Comparison of ENCODE assay signal across 8 cellular contexts in the genomic region with DNA sequence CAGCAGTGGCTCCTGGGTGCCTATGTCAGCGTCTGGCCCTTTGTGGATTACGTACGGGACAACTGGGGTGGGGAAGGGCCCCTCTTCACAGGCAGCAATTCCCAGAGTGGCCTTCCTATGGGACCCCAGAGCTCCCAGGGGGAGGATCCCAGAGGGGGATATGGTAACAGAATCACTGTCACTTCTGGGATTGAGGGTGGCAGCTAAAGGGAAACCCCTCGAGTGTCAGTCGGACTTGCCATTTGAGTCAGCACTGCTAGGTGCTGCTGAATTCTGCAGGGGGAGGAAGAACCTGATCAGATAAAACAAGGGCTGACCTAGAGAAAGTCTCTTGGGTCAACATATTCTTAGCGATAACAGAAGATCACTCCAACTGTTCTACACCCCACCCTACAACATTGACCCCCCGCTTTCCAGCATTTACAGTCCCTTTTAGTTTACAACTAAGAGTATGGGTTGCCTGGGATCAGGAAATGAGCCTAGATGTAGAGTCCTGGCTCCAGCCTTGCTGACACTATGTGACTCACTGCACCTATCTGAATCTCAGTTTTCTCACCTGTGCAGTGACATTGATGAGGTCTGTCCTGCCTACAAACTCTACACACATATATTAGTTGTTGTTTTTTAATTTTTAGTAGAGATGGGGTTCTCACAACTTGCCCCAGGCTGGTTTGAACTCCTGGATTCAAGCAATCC. TPM values are rescaled to one million over a fixed set of nuclear protein-coding genes. Genes with fewer than 3 reads are reported as not detected.
DNase-seq lines count a peak whose midpoint lies in the region; ATAC-seq and TF ChIP-seq lines count a peak whose summit lies in the region.

No MANE protein-coding gene starts in this region.

- H3K4me1 ChIP-seq in neuron (ENCODE audit: insufficient read depth, low read length) = peaks cover 33% of the 10 kb centered on the region

- no peaks in the 10 kb centered on the region for H3K36me3 Mint-ChIP-seq in T-helper 2 cell treated with Interferon-gamma antibody and Interleukin-4, amounts not matched to agents 5 μg/mL and 100 μg/mL, for 36 hours (ENCODE audit: low read depth)

- no peaks in the 10 kb centered on the region for H3K9me3 Mint-ChIP-seq in T-helper 2 cell treated with Interferon-gamma antibody and Interleukin-4, amounts not matched to agents 5 μg/mL and 100 μg/mL, for 36 hours

- H3K4me3 Mint-ChIP-seq in T-helper 2 cell treated with Interferon-gamma antibody and Interleukin-4, amounts not matched to agents 5 μg/mL and 100 μg/mL, for 36 hours = peak overlapping the region; percentile 90

- H3K4me3 ChIP-seq in AG04450 (ENCODE audit: low read depth, low read length) (peak overlapping the region; percentile 54), epithelial cell of esophagus (ENCODE audit: low read length) (peak overlapping the region; percentile 38), neuron (ENCODE audit: low read length) (peak overlapping the region; percentile 47)

- DNase-seq in AG04450 (ENCODE audit: low read depth, low spot score) (no peak), epithelial cell of esophagus (ENCODE audit: low read depth) (peak; percentile 71), glomerular visceral epithelial cell (ENCODE audit: extremely low spot score) (no peak), NCI-H1105 treated with DMSO at 0.1 percent for 48 hours (lab: John Stamatoyannopoulos, UW) (no peak)
- DNase-seq in T-helper 2 cell treated with Interferon-gamma antibody and Interleukin-4, amounts not matched to agents 5 μg/mL and 100 μg/mL, for 36 hours (ENCODE audit: low spot score) = peak; percentile 81

- H3K27ac Mint-ChIP-seq in T-helper 2 cell treated with Interferon-gamma antibody and Interleukin-4, amounts not matched to agents 5 μg/mL and 100 μg/mL, for 36 hours = peak overlapping the region; percentile 97

- H3K9me3 ChIP-seq in AG04450 (ENCODE audit: control insufficient read depth, insufficient read depth, low read length) = no peaks in the 10 kb centered on the region
- no peaks in the 10 kb centered on the region for H3K9me3 ChIP-seq in neuron (ENCODE audit: low read length)

- H3K27me3 ChIP-seq in AG04450 (ENCODE audit: control insufficient read depth, insufficient read depth, low read length) (no peaks in the 10 kb centered on the region), neuron (ENCODE audit: insufficient read depth, low read length) (no peaks in the 10 kb centered on the region)

- H3K36me3 ChIP-seq in neuron (ENCODE audit: insufficient read depth, low read length) = no peaks in the 10 kb centered on the region

- POLR2A ChIA-PET in AG04450 (lab: Yijun Ruan, JAX) = interaction anchor here (0.5 to 4.9 kb wide), 6 partner anchors 12 to 422 kb away, joined by 3 to 63 read pairs (median 4); partner anchors contain the start of gene DDIT4

- peak overlapping the region; percentile 49 for H2AFZ ChIP-seq in neuron (ENCODE audit: low read depth, low read length)

- no peak for TF ChIP-seq CTCF in AG04450 (IDR thresholded peaks at IDR 0.05; ENCODE audit: low read depth, low read length)
- no peak for TF ChIP-seq CTCF in epithelial cell of esophagus (IDR thresholded peaks at IDR 0.05; ENCODE audit: insufficient read depth, low read depth, low read length, missing control alignments)

- ATAC-seq in GM19025 (IDR thresholded peaks at IDR 0.05; ENCODE audit: low read depth, unreplicated experiment) (peak; percentile 31), HG03103 (IDR thresholded peaks at IDR 0.05; ENCODE audit: low read depth, unreplicated experiment) (peak; percentile 40)

- H3K27ac ChIP-seq in AG04450 (ENCODE audit: low read depth, low read length) = peak overlapping the region; percentile 84

- no peaks in the 10 kb centered on the region for H3K27me3 Mint-ChIP-seq in T-helper 2 cell treated with Interferon-gamma antibody and Interleukin-4, amounts not matched to agents 5 μg/mL and 100 μg/mL, for 36 hours (ENCODE audit: low read depth)

- H3K4me1 Mint-ChIP-seq in T-helper 2 cell treated with Interferon-gamma antibody and Interleukin-4, amounts not matched to agents 5 μg/mL and 100 μg/mL, for 36 hours (ENCODE audit: low read depth) = peaks cover 46% of the 10 kb centered on the region

- CTCF ChIA-PET in AG04450 (lab: Charles Lee) = interaction anchor here (1.0 to 1.3 kb wide), 2 partner anchors 9 to 19 kb away, joined by 3 to 7 read pairs; no protein-coding TSS in a partner anchor

RNA-seq across cellular contexts. Expression of gene DDIT4, which starts 12.3 kb away (rescaled TPM):
- 103 and 120 TPM in 2 replicates for polyA plus RNA-seq in AG04450 (2011; rRNA removed)
- 110 and 132 TPM in 2 replicates for polyA minus RNA-seq in AG04450 (2011; rRNA and poly(A)+ RNA removed)

RNA-seq across cellular contexts. Expression of gene ASCC1, which starts 45.4 kb away (rescaled TPM):
- 36.3 and 43.7 TPM in 2 replicates for polyA plus RNA-seq in AG04450 (2011; rRNA removed)
- 20.2 and 33.2 TPM in 2 replicates for polyA minus RNA-seq in AG04450 (2011; rRNA and poly(A)+ RNA removed)

RNA-seq across cellular contexts. Expression of gene ANAPC16, which starts 45.7 kb away (rescaled TPM):
- polyA plus RNA-seq in AG04450 (2011; rRNA removed) = 51.1 and 67.0 TPM in 2 replicates
- polyA minus RNA-seq in AG04450 (2011; rRNA and poly(A)+ RNA removed) = 11.9 and 16.6 TPM in 2 replicates

Comparison
In these comparisons a context has a peak if more than half of its experiments do, and no peak if none do; other contexts are left out.
1. DNase-seq: peak in T-helper 2 cell treated with Interferon-gamma antibody and Interleukin-4, amounts not matched to agents 5 μg/mL and 100 μg/mL, for 36 hours (single experiment) and epithelial cell of esophagus (single experiment); none in AG04450 (single experiment), glomerular visceral epithelial cell (single experiment) and NCI-H1105 treated with DMSO at 0.1 percent for 48 hours (single experiment).
2. Peak in every context shown above with its lines, with median percentiles within 50 percentile points of each other: H3K4me3 ChIP-seq.